Comparison of ENCODE assay signal across 1 cellular context in the genomic region with DNA sequence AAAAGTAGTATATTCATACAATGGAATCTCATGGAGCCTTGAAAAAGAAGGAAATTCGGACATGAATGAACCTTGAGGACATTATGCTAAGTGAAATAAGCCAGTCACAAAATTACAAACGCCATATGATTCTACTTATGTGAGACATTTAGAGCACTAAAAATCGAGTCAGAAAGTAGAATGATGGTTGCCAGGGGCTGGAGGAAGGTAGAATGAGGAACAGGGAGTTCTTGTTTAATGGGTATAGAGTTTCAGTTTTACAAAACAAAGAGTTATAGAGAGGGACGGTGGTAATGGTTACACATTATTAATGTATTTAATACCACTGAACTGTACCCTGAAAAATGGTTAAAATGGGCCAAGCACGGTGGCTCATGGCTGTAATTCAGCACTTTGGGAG.
A peak's percentile ranks its signal among the peaks of the same experiment; 100 is the strongest.
TF ChIP-seq lines count a peak whose summit lies in the region.

No MANE protein-coding gene starts in this region.

TF ChIP-seq in GM12878, 131 proteins besides CTCF, POLR2A, EP300 and RAD21 (continued from another document and continues in another):
- TF ChIP-seq, protein P1, sequence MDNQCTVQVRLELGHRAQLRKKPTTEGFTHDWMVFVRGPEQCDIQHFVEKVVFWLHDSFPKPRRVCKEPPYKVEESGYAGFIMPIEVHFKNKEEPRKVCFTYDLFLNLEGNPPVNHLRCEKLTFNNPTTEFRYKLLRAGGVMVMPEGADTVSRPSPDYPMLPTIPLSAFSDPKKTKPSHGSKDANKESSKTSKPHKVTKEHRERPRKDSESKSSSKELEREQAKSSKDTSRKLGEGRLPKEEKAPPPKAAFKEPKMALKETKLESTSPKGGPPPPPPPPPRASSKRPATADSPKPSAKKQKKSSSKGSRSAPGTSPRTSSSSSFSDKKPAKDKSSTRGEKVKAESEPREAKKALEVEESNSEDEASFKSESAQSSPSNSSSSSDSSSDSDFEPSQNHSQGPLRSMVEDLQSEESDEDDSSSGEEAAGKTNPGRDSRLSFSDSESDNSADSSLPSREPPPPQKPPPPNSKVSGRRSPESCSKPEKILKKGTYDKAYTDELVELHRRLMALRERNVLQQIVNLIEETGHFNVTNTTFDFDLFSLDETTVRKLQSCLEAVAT (IDR thresholded peaks at IDR 0.05) = no peak; the same call in 1 of the 2 replicates
- TF ChIP-seq, protein P2, sequence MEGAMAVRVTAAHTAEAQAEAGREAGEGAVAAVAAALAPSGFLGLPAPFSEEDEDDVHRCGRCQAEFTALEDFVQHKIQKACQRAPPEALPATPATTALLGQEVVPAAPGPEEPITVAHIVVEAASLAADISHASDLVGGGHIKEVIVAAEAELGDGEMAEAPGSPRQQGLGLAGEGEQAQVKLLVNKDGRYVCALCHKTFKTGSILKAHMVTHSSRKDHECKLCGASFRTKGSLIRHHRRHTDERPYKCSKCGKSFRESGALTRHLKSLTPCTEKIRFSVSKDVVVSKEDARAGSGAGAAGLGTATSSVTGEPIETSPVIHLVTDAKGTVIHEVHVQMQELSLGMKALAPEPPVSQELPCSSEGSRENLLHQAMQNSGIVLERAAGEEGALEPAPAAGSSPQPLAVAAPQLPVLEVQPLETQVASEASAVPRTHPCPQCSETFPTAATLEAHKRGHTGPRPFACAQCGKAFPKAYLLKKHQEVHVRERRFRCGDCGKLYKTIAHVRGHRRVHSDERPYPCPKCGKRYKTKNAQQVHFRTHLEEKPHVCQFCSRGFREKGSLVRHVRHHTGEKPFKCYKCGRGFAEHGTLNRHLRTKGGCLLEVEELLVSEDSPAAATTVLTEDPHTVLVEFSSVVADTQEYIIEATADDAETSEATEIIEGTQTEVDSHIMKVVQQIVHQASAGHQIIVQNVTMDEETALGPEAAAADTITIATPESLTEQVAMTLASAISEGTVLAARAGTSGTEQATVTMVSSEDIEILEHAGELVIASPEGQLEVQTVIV (IDR thresholded peaks at IDR 0.05; ENCODE audit: borderline replicate concordance, partially characterized antibody) = no peak
- no peak for TF ChIP-seq GABPA (IDR thresholded peaks at IDR 0.05; ENCODE audit: low read depth)
- TF ChIP-seq RBBP5 (conservative IDR thresholded peaks at IDR 0.05) = no peak
- no peak for TF ChIP-seq EZH2 (IDR thresholded peaks at IDR 0.05; ENCODE audit: borderline replicate concordance, control insufficient read depth, low read depth, low read length)
- TF ChIP-seq, protein P3, sequence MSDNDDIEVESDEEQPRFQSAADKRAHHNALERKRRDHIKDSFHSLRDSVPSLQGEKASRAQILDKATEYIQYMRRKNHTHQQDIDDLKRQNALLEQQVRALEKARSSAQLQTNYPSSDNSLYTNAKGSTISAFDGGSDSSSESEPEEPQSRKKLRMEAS (IDR thresholded peaks at IDR 0.05; ENCODE audit: low read depth, low read length) = no peak
- no peak for TF ChIP-seq HCFC1 (IDR thresholded peaks at IDR 0.05; ENCODE audit: low read length)
- TF ChIP-seq STAT1 (conservative IDR thresholded peaks at IDR 0.05) = no peak
- peak; percentile 23 for TF ChIP-seq MEF2B (IDR thresholded peaks at IDR 0.05; ENCODE audit: partially characterized antibody, poor library complexity, severe bottlenecking)
- TF ChIP-seq, protein P4, sequence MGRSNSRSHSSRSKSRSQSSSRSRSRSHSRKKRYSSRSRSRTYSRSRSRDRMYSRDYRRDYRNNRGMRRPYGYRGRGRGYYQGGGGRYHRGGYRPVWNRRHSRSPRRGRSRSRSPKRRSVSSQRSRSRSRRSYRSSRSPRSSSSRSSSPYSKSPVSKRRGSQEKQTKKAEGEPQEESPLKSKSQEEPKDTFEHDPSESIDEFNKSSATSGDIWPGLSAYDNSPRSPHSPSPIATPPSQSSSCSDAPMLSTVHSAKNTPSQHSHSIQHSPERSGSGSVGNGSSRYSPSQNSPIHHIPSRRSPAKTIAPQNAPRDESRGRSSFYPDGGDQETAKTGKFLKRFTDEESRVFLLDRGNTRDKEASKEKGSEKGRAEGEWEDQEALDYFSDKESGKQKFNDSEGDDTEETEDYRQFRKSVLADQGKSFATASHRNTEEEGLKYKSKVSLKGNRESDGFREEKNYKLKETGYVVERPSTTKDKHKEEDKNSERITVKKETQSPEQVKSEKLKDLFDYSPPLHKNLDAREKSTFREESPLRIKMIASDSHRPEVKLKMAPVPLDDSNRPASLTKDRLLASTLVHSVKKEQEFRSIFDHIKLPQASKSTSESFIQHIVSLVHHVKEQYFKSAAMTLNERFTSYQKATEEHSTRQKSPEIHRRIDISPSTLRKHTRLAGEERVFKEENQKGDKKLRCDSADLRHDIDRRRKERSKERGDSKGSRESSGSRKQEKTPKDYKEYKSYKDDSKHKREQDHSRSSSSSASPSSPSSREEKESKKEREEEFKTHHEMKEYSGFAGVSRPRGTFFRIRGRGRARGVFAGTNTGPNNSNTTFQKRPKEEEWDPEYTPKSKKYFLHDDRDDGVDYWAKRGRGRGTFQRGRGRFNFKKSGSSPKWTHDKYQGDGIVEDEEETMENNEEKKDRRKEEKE (IDR thresholded peaks at IDR 0.05) = no peak
- TF ChIP-seq, protein P5, sequence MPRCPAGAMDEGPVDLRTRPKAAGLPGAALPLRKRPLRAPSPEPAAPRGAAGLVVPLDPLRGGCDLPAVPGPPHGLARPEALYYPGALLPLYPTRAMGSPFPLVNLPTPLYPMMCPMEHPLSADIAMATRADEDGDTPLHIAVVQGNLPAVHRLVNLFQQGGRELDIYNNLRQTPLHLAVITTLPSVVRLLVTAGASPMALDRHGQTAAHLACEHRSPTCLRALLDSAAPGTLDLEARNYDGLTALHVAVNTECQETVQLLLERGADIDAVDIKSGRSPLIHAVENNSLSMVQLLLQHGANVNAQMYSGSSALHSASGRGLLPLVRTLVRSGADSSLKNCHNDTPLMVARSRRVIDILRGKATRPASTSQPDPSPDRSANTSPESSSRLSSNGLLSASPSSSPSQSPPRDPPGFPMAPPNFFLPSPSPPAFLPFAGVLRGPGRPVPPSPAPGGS (IDR thresholded peaks at IDR 0.05; ENCODE audit: borderline replicate concordance, insufficient read depth, low read depth, low read length, poor library complexity, severe bottlenecking) = peak; percentile 8
- TF ChIP-seq PAX8 (IDR thresholded peaks at IDR 0.05) = no peak
- TF ChIP-seq SMAD5 (IDR thresholded peaks at IDR 0.05; ENCODE audit: low read depth) = no peak
- no peak for TF ChIP-seq TARDBP (IDR thresholded peaks at IDR 0.05; ENCODE audit: borderline replicate concordance)
- TF ChIP-seq, protein P6, sequence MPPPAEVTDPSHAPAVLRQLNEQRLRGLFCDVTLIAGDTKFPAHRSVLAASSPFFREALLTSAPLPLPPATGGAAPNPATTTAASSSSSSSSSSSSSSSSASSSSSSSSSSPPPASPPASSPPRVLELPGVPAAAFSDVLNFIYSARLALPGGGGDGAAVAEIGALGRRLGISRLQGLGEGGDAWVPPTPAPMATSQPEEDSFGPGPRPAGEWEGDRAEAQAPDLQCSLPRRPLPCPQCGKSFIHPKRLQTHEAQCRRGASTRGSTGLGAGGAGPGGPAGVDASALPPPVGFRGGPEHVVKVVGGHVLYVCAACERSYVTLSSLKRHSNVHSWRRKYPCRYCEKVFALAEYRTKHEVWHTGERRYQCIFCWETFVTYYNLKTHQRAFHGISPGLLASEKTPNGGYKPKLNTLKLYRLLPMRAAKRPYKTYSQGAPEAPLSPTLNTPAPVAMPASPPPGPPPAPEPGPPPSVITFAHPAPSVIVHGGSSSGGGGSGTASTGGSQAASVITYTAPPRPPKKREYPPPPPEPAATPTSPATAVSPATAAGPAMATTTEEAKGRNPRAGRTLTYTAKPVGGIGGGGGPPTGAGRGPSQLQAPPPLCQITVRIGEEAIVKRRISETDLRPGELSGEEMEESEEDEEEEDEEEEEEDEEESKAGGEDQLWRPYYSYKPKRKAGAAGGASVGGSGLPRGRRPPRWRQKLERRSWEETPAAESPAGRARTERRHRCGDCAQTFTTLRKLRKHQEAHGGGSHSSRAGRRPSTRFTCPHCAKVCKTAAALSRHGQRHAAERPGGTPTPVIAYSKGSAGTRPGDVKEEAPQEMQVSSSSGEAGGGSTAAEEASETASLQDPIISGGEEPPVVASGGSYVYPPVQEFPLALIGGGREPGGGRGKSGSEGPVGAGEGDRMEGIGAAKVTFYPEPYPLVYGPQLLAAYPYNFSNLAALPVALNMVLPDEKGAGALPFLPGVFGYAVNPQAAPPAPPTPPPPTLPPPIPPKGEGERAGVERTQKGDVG (CRISPR knock-in tag; IDR thresholded peaks at IDR 0.05) = no peak
- TF ChIP-seq, protein P7, sequence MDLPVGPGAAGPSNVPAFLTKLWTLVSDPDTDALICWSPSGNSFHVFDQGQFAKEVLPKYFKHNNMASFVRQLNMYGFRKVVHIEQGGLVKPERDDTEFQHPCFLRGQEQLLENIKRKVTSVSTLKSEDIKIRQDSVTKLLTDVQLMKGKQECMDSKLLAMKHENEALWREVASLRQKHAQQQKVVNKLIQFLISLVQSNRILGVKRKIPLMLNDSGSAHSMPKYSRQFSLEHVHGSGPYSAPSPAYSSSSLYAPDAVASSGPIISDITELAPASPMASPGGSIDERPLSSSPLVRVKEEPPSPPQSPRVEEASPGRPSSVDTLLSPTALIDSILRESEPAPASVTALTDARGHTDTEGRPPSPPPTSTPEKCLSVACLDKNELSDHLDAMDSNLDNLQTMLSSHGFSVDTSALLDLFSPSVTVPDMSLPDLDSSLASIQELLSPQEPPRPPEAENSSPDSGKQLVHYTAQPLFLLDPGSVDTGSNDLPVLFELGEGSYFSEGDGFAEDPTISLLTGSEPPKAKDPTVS (IDR thresholded peaks at IDR 0.05; ENCODE audit: low read depth, low read length) = no peak
- TF ChIP-seq ZZZ3 (IDR thresholded peaks at IDR 0.05; ENCODE audit: control insufficient read depth, insufficient read length, low read depth) = no peak
- peak; percentile 69; the same call in 1 of the 2 replicates for TF ChIP-seq DPF2 (IDR thresholded peaks at IDR 0.05)
- TF ChIP-seq, protein P8, sequence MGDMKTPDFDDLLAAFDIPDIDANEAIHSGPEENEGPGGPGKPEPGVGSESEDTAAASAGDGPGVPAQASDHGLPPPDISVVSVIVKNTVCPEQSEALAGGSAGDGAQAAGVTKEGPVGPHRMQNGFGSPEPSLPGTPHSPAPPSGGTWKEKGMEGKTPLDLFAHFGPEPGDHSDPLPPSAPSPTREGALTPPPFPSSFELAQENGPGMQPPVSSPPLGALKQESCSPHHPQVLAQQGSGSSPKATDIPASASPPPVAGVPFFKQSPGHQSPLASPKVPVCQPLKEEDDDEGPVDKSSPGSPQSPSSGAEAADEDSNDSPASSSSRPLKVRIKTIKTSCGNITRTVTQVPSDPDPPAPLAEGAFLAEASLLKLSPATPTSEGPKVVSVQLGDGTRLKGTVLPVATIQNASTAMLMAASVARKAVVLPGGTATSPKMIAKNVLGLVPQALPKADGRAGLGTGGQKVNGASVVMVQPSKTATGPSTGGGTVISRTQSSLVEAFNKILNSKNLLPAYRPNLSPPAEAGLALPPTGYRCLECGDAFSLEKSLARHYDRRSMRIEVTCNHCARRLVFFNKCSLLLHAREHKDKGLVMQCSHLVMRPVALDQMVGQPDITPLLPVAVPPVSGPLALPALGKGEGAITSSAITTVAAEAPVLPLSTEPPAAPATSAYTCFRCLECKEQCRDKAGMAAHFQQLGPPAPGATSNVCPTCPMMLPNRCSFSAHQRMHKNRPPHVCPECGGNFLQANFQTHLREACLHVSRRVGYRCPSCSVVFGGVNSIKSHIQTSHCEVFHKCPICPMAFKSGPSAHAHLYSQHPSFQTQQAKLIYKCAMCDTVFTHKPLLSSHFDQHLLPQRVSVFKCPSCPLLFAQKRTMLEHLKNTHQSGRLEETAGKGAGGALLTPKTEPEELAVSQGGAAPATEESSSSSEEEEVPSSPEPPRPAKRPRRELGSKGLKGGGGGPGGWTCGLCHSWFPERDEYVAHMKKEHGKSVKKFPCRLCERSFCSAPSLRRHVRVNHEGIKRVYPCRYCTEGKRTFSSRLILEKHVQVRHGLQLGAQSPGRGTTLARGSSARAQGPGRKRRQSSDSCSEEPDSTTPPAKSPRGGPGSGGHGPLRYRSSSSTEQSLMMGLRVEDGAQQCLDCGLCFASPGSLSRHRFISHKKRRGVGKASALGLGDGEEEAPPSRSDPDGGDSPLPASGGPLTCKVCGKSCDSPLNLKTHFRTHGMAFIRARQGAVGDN (IDR thresholded peaks at IDR 0.05) = no peak
- TF ChIP-seq NR2F1 (conservative IDR thresholded peaks at IDR 0.05) = no peak
- no peak for TF ChIP-seq ZNF207 (IDR thresholded peaks at IDR 0.05; ENCODE audit: borderline replicate concordance)
- no peak for TF ChIP-seq YY1 (IDR thresholded peaks at IDR 0.05; ENCODE audit: low read depth, low read length)
- no peak for TF ChIP-seq MXI1 (IDR thresholded peaks at IDR 0.05; ENCODE audit: low read depth, low read length)
- peak; percentile 90 for TF ChIP-seq MTA2 (IDR thresholded peaks at IDR 0.05; ENCODE audit: low read depth)
- peak; percentile 52 for TF ChIP-seq IKZF1 (conservative IDR thresholded peaks at IDR 0.05)
- peak; percentile 50 for TF ChIP-seq RUNX3 (IDR thresholded peaks at IDR 0.05; ENCODE audit: low read length)
- TF ChIP-seq ZNF384 (IDR thresholded peaks at IDR 0.05; ENCODE audit: borderline replicate concordance, low read depth, low read length) = no peak
- TF ChIP-seq TBL1XR1 (IDR thresholded peaks at IDR 0.05; ENCODE audit: low read depth, low read length) = no peak
- TF ChIP-seq, protein P9, sequence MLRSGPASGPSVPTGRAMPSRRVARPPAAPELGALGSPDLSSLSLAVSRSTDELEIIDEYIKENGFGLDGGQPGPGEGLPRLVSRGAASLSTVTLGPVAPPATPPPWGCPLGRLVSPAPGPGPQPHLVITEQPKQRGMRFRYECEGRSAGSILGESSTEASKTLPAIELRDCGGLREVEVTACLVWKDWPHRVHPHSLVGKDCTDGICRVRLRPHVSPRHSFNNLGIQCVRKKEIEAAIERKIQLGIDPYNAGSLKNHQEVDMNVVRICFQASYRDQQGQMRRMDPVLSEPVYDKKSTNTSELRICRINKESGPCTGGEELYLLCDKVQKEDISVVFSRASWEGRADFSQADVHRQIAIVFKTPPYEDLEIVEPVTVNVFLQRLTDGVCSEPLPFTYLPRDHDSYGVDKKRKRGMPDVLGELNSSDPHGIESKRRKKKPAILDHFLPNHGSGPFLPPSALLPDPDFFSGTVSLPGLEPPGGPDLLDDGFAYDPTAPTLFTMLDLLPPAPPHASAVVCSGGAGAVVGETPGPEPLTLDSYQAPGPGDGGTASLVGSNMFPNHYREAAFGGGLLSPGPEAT (IDR thresholded peaks at IDR 0.05; ENCODE audit: low read depth) = peak; percentile 44; the same call in 1 of the 2 replicates
- TF ChIP-seq, protein P10, sequence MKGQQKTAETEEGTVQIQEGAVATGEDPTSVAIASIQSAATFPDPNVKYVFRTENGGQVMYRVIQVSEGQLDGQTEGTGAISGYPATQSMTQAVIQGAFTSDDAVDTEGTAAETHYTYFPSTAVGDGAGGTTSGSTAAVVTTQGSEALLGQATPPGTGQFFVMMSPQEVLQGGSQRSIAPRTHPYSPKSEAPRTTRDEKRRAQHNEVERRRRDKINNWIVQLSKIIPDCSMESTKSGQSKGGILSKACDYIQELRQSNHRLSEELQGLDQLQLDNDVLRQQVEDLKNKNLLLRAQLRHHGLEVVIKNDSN (IDR thresholded peaks at IDR 0.05; ENCODE audit: borderline replicate concordance, extremely low read length, insufficient read depth, low read depth, low read length) = no peak
